ENCODE assay signal across 14 cellular contexts in the genomic region with DNA sequence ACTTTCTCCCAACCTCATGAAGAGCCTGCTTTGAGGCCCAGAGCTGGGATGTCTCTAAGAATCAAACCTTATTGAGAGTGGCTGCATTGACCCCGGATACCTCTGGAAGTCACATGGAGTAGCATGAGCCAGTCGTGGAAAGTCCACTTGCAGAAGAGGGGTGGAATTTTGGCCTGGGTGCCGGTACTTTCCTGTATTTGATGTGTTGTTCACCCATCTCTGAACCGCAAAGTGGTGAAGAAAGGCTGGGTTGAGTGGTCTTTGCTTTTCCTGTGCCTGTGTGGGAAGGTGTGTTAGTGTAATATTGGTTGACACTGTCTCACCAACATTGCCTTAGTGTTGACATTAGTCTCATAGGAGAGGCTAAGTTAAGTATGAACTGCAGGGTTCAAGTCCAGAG. TPM values are rescaled to one million over a fixed set of nuclear protein-coding genes. Genes with fewer than 3 reads are reported as not detected.
DNase-seq lines count a peak whose midpoint lies in the region; ATAC-seq and TF ChIP-seq lines count a peak whose summit lies in the region.
"Had no signal": no experiment of that assay in that cellular context is flagged by ENCODE, and none has a peak within 500 bp of the region (broad histone marks: within the 10 kb centered on the region; RNA-seq: fewer than 3 reads in every experiment).

No MANE protein-coding gene starts in this region.

- TF ChIP-seq POLR2A in IMR-90 (IDR thresholded peaks at IDR 0.05; ENCODE audit: low read depth, low read length): no peak

- H2AK9ac ChIP-seq in IMR-90 (replicated peaks; ENCODE audit: low read depth, low read length, poor library complexity): no peak overlapping the region

- no peak overlapping the region for H3K18ac ChIP-seq in IMR-90 (ENCODE audit: low read depth, low read length)
- H3K18ac ChIP-seq in trophoblast cell (ENCODE audit: low read length): peak overlapping the region; percentile 35

- H2BK12ac ChIP-seq in trophoblast cell (ENCODE audit: low read length): no peak overlapping the region

- peaks cover 19% of the 10 kb centered on the region; the same call in 1 of the 2 replicates for H3K9me1 ChIP-seq in IMR-90 (ENCODE audit: insufficient read depth, low read length)

- intact Hi-C loops in IMR-90 (cut with micrococcal nuclease) (no loop called here), right cardiac atrium (cut with DNase I) (no loop called here)
- intact Hi-C loops in activated T-helper 2 cell treated with anti-CD3 and anti-CD28 coated beads, Interferon-gamma antibody, Interleukin-2, Interleukin-4, amounts not matched to agents 10 μg/mL and 5 μg/mL and 100 μg/mL, durations not matched to agents 14 hours and 24 hours and 36 hours (cut with micrococcal nuclease): loop anchor here (10.0 kb wide), 1 partner anchor 523 kb away; a partner anchor contains a TSS

- H2BK120ac ChIP-seq in IMR-90 (ENCODE audit: low read depth, low read length): no peak overlapping the region
- no peak overlapping the region for H2BK120ac ChIP-seq in trophoblast cell (ENCODE audit: insufficient read depth, low read length, poor library complexity)

- H3K27me3 Mint-ChIP-seq in activated T-helper 2 cell treated with anti-CD3 and anti-CD28 coated beads, Interferon-gamma antibody, Interleukin-2, Interleukin-4, amounts not matched to agents 10 μg/mL and 5 μg/mL and 100 μg/mL, durations not matched to agents 14 hours and 24 hours and 36 hours (ENCODE audit: low read depth): no peaks in the 10 kb centered on the region

- H3K36me3 Mint-ChIP-seq in activated T-helper 2 cell treated with anti-CD3 and anti-CD28 coated beads, Interferon-gamma antibody, Interleukin-2, Interleukin-4, amounts not matched to agents 10 μg/mL and 5 μg/mL and 100 μg/mL, durations not matched to agents 14 hours and 24 hours and 36 hours (ENCODE audit: low read depth): peaks cover 51% of the 10 kb centered on the region
- H3K36me3 Mint-ChIP-seq: WTC11 had no signal

- WGBS in IMR-90 (ENCODE audit: extremely low coverage in 2 of 2, insufficient read length in 1 of 2), 2 experiments: 95% methylated on average over 3 of the region's 4 CpGs; no CpG with 5 or more reads in 1 of the 2 experiments
- WGBS in trophoblast cell (ENCODE audit: extremely low coverage, insufficient coverage, insufficient read length): no CpG with 5 or more reads among the region's 4 CpGs
- 79% methylated on average over 4 of the region's 4 CpGs for WGBS in right cardiac atrium

- H4K8ac ChIP-seq in IMR-90 (ENCODE audit: low read depth in 2 of 2, low read length in 2 of 2): no peak overlapping the region
- no peak overlapping the region for H4K8ac ChIP-seq in trophoblast cell (ENCODE audit: low read depth, low read length)

- H2BK15ac ChIP-seq in IMR-90 (ENCODE audit: low read depth, low read length): no peak overlapping the region

- H2BK5ac ChIP-seq in IMR-90 (ENCODE audit: low read depth, low read length, poor library complexity, severe bottlenecking) (no peak overlapping the region), trophoblast cell (ENCODE audit: low read depth, low read length, poor library complexity) (no peak overlapping the region)

- H3K4ac ChIP-seq in IMR-90 (ENCODE audit: low read depth, low read length) (no peak overlapping the region), trophoblast cell (ENCODE audit: low read depth, low read length) (peak overlapping the region; percentile 76)

- H3K56ac ChIP-seq in IMR-90 (ENCODE audit: extremely low read depth, insufficient read depth, low read length): no peak overlapping the region

- in situ Hi-C loops in IMR-90 (cut with MboI; ENCODE audit: low sequenced_read_pairs): loop anchor here (25.0 kb wide), 2 partner anchors 556 to 681 kb away; no protein-coding TSS in a partner anchor

- TF ChIP-seq CTCF in GM06990 (IDR thresholded peaks at IDR 0.05; ENCODE audit: insufficient read depth, low read length, poor library complexity, severe bottlenecking) (no peak), IMR-90 (conservative IDR thresholded peaks at IDR 0.05; ENCODE audit: low read depth, low read length) (no peak)

- H3K4me1 ChIP-seq in IMR-90 (ENCODE audit: control insufficient read depth, insufficient read depth, low read length) (peaks cover 15% of the 10 kb centered on the region), trophoblast cell (ENCODE audit: control insufficient read depth in 1 of 2, insufficient read depth in 2 of 2, low read length in 2 of 2) (peaks cover 2 to 4% of the 10 kb centered on the region in 2 experiments), right cardiac atrium (ENCODE audit: control insufficient read depth, insufficient read depth, low read length) (peaks cover 11% of the 10 kb centered on the region), SJCRH30 (no peaks in the 10 kb centered on the region)

- no peak overlapping the region for H4K5ac ChIP-seq in IMR-90 (ENCODE audit: low read depth, low read length)

- peak overlapping the region; percentile 60 for H3K27ac Mint-ChIP-seq in activated T-helper 2 cell treated with anti-CD3 and anti-CD28 coated beads, Interferon-gamma antibody, Interleukin-2, Interleukin-4, amounts not matched to agents 10 μg/mL and 5 μg/mL and 100 μg/mL, durations not matched to agents 14 hours and 24 hours and 36 hours
- H3K27ac Mint-ChIP-seq: WTC11 had no signal

- H3K4me2 ChIP-seq in IMR-90 (ENCODE audit: low read depth, low read length) (no peak overlapping the region), trophoblast cell (ENCODE audit: low read length) (no peak overlapping the region)
- H3K4me2 ChIP-seq: PC-9 had no signal

- H3K27ac ChIP-seq in IMR-90 (ENCODE audit: insufficient read depth, low read length) (no peak overlapping the region), trophoblast cell (ENCODE audit: low read depth, low read length) (no peak overlapping the region), right cardiac atrium (ENCODE audit: low read length) (no peak overlapping the region), SJCRH30 (no peak overlapping the region)
- H3K27ac ChIP-seq: gastrocnemius medialis, PC-9 had no signal

- no peaks in the 10 kb centered on the region for H3K27me3 ChIP-seq in GM06990 (replicated peaks; ENCODE audit: control insufficient read depth, insufficient read depth, low read length)
- no peaks in the 10 kb centered on the region for H3K27me3 ChIP-seq in IMR-90 (ENCODE audit: control insufficient read depth, insufficient read depth, low read length)
- H3K27me3 ChIP-seq in trophoblast cell (ENCODE audit: insufficient read depth, low read length): no peaks in the 10 kb centered on the region
- no peaks in the 10 kb centered on the region for H3K27me3 ChIP-seq in right cardiac atrium (ENCODE audit: control insufficient read depth, insufficient read depth)
- H3K27me3 ChIP-seq in SJCRH30: no peaks in the 10 kb centered on the region
- H3K27me3 ChIP-seq: gastrocnemius medialis had no signal

- DNase-seq in GM06990 (ENCODE audit: extremely low read depth, insufficient read length): peak; percentile 53
- no peak for DNase-seq in IMR-90
- no peak for DNase-seq in activated T-helper 2 cell treated with anti-CD3 and anti-CD28 coated beads, Interferon-gamma antibody, Interleukin-2, Interleukin-4, amounts not matched to agents 10 μg/mL and 5 μg/mL and 100 μg/mL, durations not matched to agents 14 hours and 24 hours and 36 hours (ENCODE audit: low spot score)
- no peak for DNase-seq in trophoblast cell
- no peak for DNase-seq in right cardiac atrium
- no peak for DNase-seq in SJCRH30
- DNase-seq: gastrocnemius medialis, HCEC 1CT, NCI-H1092 treated with DMSO at 0.1 percent for 48 hours, PC-9 had no signal

- no peak for TF ChIP-seq RAD21 in IMR-90 (IDR thresholded peaks at IDR 0.05; ENCODE audit: low read length)

- peak overlapping the region; percentile 65 for H3K4me3 Mint-ChIP-seq in activated T-helper 2 cell treated with anti-CD3 and anti-CD28 coated beads, Interferon-gamma antibody, Interleukin-2, Interleukin-4, amounts not matched to agents 10 μg/mL and 5 μg/mL and 100 μg/mL, durations not matched to agents 14 hours and 24 hours and 36 hours (ENCODE audit: low read depth)
- H3K4me3 Mint-ChIP-seq: WTC11 had no signal

- H3K79me2 ChIP-seq in trophoblast cell (ENCODE audit: control insufficient read depth, insufficient read depth, low read length, poor library complexity): peaks cover 11% of the 10 kb centered on the region

- no peak overlapping the region for H2BK20ac ChIP-seq in IMR-90 (ENCODE audit: low read depth, low read length)

- H4K20me1 ChIP-seq in IMR-90 (ENCODE audit: insufficient read depth, low read length): peaks cover 61% of the 10 kb centered on the region

- dilution Hi-C loops in IMR-90 (cut with HindIII; ENCODE audit: low sequenced_read_pairs, unreplicated experiment): no loop called here

- H2AK5ac ChIP-seq in IMR-90 (ENCODE audit: low read depth, low read length): no peak overlapping the region
- H2AK5ac ChIP-seq in trophoblast cell (ENCODE audit: low read length): no peak overlapping the region

- H3K36me3 ChIP-seq in GM06990 (ENCODE audit: control insufficient read depth, insufficient read depth, low read length) (no peaks in the 10 kb centered on the region), IMR-90 (ENCODE audit: control insufficient read depth, insufficient read depth, low read length) (no peaks in the 10 kb centered on the region; the same call in 1 of the 2 replicates), trophoblast cell (ENCODE audit: control insufficient read depth in 1 of 2, insufficient read depth in 2 of 2, low read length in 2 of 2) (peaks cover 0 to 3% of the 10 kb centered on the region in 2 experiments), SJCRH30 (no peaks in the 10 kb centered on the region)
- H3K36me3 ChIP-seq: gastrocnemius medialis had no signal

- H4K91ac ChIP-seq in IMR-90 (ENCODE audit: insufficient read depth, low read depth, low read length): no peak overlapping the region; the same call in 1 of the 2 replicates
- H4K91ac ChIP-seq in trophoblast cell (ENCODE audit: low read depth, low read length): no peak overlapping the region

- peaks cover 63% of the 10 kb centered on the region for H3K4me1 Mint-ChIP-seq in activated T-helper 2 cell treated with anti-CD3 and anti-CD28 coated beads, Interferon-gamma antibody, Interleukin-2, Interleukin-4, amounts not matched to agents 10 μg/mL and 5 μg/mL and 100 μg/mL, durations not matched to agents 14 hours and 24 hours and 36 hours (ENCODE audit: low read depth)

- H3K4me3 ChIP-seq in GM06990 (replicated peaks; ENCODE audit: low read depth, low read length) (peak overlapping the region; percentile 86), IMR-90 (ENCODE audit: insufficient read depth, low read depth, low read length) (no peak overlapping the region), trophoblast cell (ENCODE audit: low read depth, low read length) (no peak overlapping the region), right cardiac atrium (ENCODE audit: low read length) (no peak overlapping the region), SJCRH30 (no peak overlapping the region)
- H3K4me3 ChIP-seq: gastrocnemius medialis, lung, PC-9 had no signal

- H3K14ac ChIP-seq in IMR-90 (replicated peaks; ENCODE audit: low read depth, low read length): no peak overlapping the region
- no peak overlapping the region for H3K14ac ChIP-seq in trophoblast cell (ENCODE audit: low read length)

- no peak overlapping the region for H4K12ac ChIP-seq in trophoblast cell (ENCODE audit: low read depth, low read length)

- POLR2A ChIA-PET in IMR-90 (lab: Charles Lee; ENCODE audit: unreplicated experiment): no interaction called here

- H3K23ac ChIP-seq in IMR-90 (ENCODE audit: low read depth, low read length) (peak overlapping the region; percentile 52; the same call in 1 of the 2 replicates), trophoblast cell (ENCODE audit: low read length) (peak overlapping the region; percentile 37)

- H3K79me1 ChIP-seq in IMR-90 (ENCODE audit: low read depth in 1 of 2, low read length in 2 of 2) (peaks cover 32 to 74% of the 10 kb centered on the region in 2 experiments), trophoblast cell (ENCODE audit: low read length) (peaks cover 8% of the 10 kb centered on the region)

- H3K9ac ChIP-seq in IMR-90 (ENCODE audit: low read depth, low read length) (no peak overlapping the region), trophoblast cell (ENCODE audit: low read length) (no peak overlapping the region)

- no peak for ATAC-seq in IMR-90 (ENCODE audit: low read depth)
- no peak for ATAC-seq in right cardiac atrium
- ATAC-seq in GM21526 (IDR thresholded peaks at IDR 0.05; ENCODE audit: low FRiP score, unreplicated experiment): no peak
- ATAC-seq in GM19455 (IDR thresholded peaks at IDR 0.05; ENCODE audit: unreplicated experiment): no peak
- ATAC-seq: gastrocnemius medialis, WTC11 had no signal

- no TSS peak for BruUV-seq in IMR-90 (replicated peaks; lab: Mats Ljungman, UMichigan)

- CTCF ChIA-PET in IMR-90 (lab: Yijun Ruan, JAX): no interaction called here

- no peaks in the 10 kb centered on the region for H3K9me3 Mint-ChIP-seq in activated T-helper 2 cell treated with anti-CD3 and anti-CD28 coated beads, Interferon-gamma antibody, Interleukin-2, Interleukin-4, amounts not matched to agents 10 μg/mL and 5 μg/mL and 100 μg/mL, durations not matched to agents 14 hours and 24 hours and 36 hours
- H3K9me3 Mint-ChIP-seq: WTC11 had no signal

- H2AFZ ChIP-seq in IMR-90 (replicated peaks; ENCODE audit: low read length, poor library complexity) (no peak overlapping the region), trophoblast cell (ENCODE audit: insufficient read depth, low read length, poor library complexity) (no peak overlapping the region)
- H2AFZ ChIP-seq: PC-9 had no signal

- no peaks in the 10 kb centered on the region for H3K9me3 ChIP-seq in IMR-90 (ENCODE audit: control insufficient read depth, insufficient read depth, low read length)
- no peaks in the 10 kb centered on the region for H3K9me3 ChIP-seq in trophoblast cell (ENCODE audit: insufficient read depth, low read depth, low read length)
- H3K9me3 ChIP-seq in right cardiac atrium (ENCODE audit: control insufficient read depth, low read length): no peaks in the 10 kb centered on the region
- no peaks in the 10 kb centered on the region for H3K9me3 ChIP-seq in SJCRH30 (replicated peaks)
- H3K9me3 ChIP-seq: gastrocnemius medialis had no signal

RNA-seq across cellular contexts. Expression of a gene that starts 3.7 kb away (rescaled TPM):
- 19.5 and 20.3 TPM in 2 replicates for total RNA-seq in IMR-90 (2012; rRNA removed)
- 5.9 and 6.9 TPM in 2 replicates for polyA plus RNA-seq in IMR-90 (2012; rRNA removed)
- 2.1 and 2.6 TPM in 2 replicates for polyA plus RNA-seq in IMR-90 (2012; cell fraction: cytosol; rRNA removed)
- 5.2 and 6.8 TPM in 2 replicates for polyA plus RNA-seq in IMR-90 (2012; cell fraction: nucleus; rRNA removed; ENCODE audit: low replicate concordance)
- 59.4 and 62.1 TPM in 2 replicates for total RNA-seq in activated T-helper 2 cell treated with anti-CD3 and anti-CD28 coated beads, Interferon-gamma antibody, Interleukin-2, Interleukin-4, amounts not matched to agents 10 μg/mL and 5 μg/mL and 100 μg/mL, durations not matched to agents 14 hours and 24 hours and 36 hours
- 8.8 and 9.2 TPM in 2 replicates for polyA plus RNA-seq in trophoblast cell (2013)
- total RNA-seq in right cardiac atrium: 10 to 100 TPM; 18.2 to 20.4 (median 19.2) TPM
- polyA plus RNA-seq in right cardiac atrium: 6.0 TPM
- total RNA-seq in SJCRH30 (2014; rRNA removed; shearing (Covaris generic)): 16.9 and 18.2 TPM in 2 replicates
